2 cellular contexts compared by ENCODE assay signal in genomic region chr17:75182319-75182568, GRCh38.
TF ChIP-seq lines count a peak whose summit lies in the region.

No MANE protein-coding gene starts in this region.

TF ChIP-seq in GM12878, 131 proteins besides CTCF, POLR2A, EP300 and RAD21 (continues in another document):
- no peak; the same call in 1 of the 2 replicates for TF ChIP-seq LARP7 (IDR thresholded peaks at IDR 0.05)
- no peak for TF ChIP-seq BHLHE40 (IDR thresholded peaks at IDR 0.05; ENCODE audit: borderline replicate concordance in 1 of 2, low read depth in 2 of 2, low read length in 1 of 2)
- no peak for TF ChIP-seq ATF2 (IDR thresholded peaks at IDR 0.05; ENCODE audit: low read length)
- TF ChIP-seq SMAD5 (IDR thresholded peaks at IDR 0.05; ENCODE audit: low read depth): no peak
- 0 out of 2 replicates have a peak, but pooled peaks have one; percentile 4 for TF ChIP-seq SMC3 (IDR thresholded peaks at IDR 0.05; ENCODE audit: borderline replicate concordance, low read length)
- TF ChIP-seq HDGF (IDR thresholded peaks at IDR 0.05): no peak
- TF ChIP-seq PML (IDR thresholded peaks at IDR 0.05; ENCODE audit: low read length): peak; percentile 10; the same call in 1 of the 2 replicates
- no peak for TF ChIP-seq SREBF2 (IDR thresholded peaks at IDR 0.05; ENCODE audit: low read length)
- no peak for TF ChIP-seq RB1 (IDR thresholded peaks at IDR 0.05; ENCODE audit: borderline replicate concordance)
- no peak for TF ChIP-seq SIX5 (IDR thresholded peaks at IDR 0.05; ENCODE audit: low read depth, low read length, severe bottlenecking)
- 0 out of 2 replicates have a peak, but pooled peaks have one; percentile 53 for TF ChIP-seq DPF2 (IDR thresholded peaks at IDR 0.05)
- no peak for TF ChIP-seq EED (IDR thresholded peaks at IDR 0.05; ENCODE audit: low read depth)
- TF ChIP-seq NR2C2 (IDR thresholded peaks at IDR 0.05; ENCODE audit: borderline replicate concordance, control insufficient read depth, insufficient read length, low read depth): no peak
- TF ChIP-seq, protein P1, sequence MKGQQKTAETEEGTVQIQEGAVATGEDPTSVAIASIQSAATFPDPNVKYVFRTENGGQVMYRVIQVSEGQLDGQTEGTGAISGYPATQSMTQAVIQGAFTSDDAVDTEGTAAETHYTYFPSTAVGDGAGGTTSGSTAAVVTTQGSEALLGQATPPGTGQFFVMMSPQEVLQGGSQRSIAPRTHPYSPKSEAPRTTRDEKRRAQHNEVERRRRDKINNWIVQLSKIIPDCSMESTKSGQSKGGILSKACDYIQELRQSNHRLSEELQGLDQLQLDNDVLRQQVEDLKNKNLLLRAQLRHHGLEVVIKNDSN (IDR thresholded peaks at IDR 0.05; ENCODE audit: borderline replicate concordance, extremely low read length, insufficient read depth, low read depth, low read length): no peak
- TF ChIP-seq IKZF1 (conservative IDR thresholded peaks at IDR 0.05): no peak
- no peak for TF ChIP-seq ETV6 (conservative IDR thresholded peaks at IDR 0.05 in 1 of 2, IDR thresholded peaks at IDR 0.05 in 1 of 2; ENCODE audit: borderline replicate concordance in 1 of 2, low read depth in 1 of 2)
- TF ChIP-seq MXI1 (IDR thresholded peaks at IDR 0.05; ENCODE audit: low read depth, low read length): peak; percentile 13; the same call in 1 of the 2 replicates
- no peak for TF ChIP-seq NRF1 (conservative IDR thresholded peaks at IDR 0.05; ENCODE audit: low read depth, low read length)
- no peak for TF ChIP-seq PAX5 (IDR thresholded peaks at IDR 0.05; ENCODE audit: borderline replicate concordance, low read depth, low read length)
- no peak for TF ChIP-seq CREM (IDR thresholded peaks at IDR 0.05; ENCODE audit: low read depth)
- TF ChIP-seq NFXL1 (IDR thresholded peaks at IDR 0.05; ENCODE audit: borderline replicate concordance): no peak
- TF ChIP-seq, protein P2, sequence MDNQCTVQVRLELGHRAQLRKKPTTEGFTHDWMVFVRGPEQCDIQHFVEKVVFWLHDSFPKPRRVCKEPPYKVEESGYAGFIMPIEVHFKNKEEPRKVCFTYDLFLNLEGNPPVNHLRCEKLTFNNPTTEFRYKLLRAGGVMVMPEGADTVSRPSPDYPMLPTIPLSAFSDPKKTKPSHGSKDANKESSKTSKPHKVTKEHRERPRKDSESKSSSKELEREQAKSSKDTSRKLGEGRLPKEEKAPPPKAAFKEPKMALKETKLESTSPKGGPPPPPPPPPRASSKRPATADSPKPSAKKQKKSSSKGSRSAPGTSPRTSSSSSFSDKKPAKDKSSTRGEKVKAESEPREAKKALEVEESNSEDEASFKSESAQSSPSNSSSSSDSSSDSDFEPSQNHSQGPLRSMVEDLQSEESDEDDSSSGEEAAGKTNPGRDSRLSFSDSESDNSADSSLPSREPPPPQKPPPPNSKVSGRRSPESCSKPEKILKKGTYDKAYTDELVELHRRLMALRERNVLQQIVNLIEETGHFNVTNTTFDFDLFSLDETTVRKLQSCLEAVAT (IDR thresholded peaks at IDR 0.05): no peak
- no peak for TF ChIP-seq TAF1 (IDR thresholded peaks at IDR 0.05; ENCODE audit: borderline replicate concordance, low read depth, low read length)
- TF ChIP-seq BCL3 (IDR thresholded peaks at IDR 0.05; ENCODE audit: borderline replicate concordance, insufficient read depth, low read depth, low read length, poor library complexity, severe bottlenecking): no peak
- TF ChIP-seq ESRRA (IDR thresholded peaks at IDR 0.05; ENCODE audit: low read length): no peak
- no peak for TF ChIP-seq NFIC (IDR thresholded peaks at IDR 0.05; ENCODE audit: low read depth, low read length)

TF ChIP-seq in liver, 16 proteins besides CTCF, POLR2A, EP300 and RAD21:
- TF ChIP-seq SP1 (IDR thresholded peaks at IDR 0.05): no peak
- no peak for TF ChIP-seq YY1 (IDR thresholded peaks at IDR 0.05)
- TF ChIP-seq ZBTB33 (IDR thresholded peaks at IDR 0.05): no peak
- no peak for TF ChIP-seq JUND (IDR thresholded peaks at IDR 0.05)
- TF ChIP-seq MAX (IDR thresholded peaks at IDR 0.05): no peak
- TF ChIP-seq EGR1 (IDR thresholded peaks at IDR 0.05; ENCODE audit: low read depth in 2 of 2): no peak
- no peak for TF ChIP-seq NR2F2 (IDR thresholded peaks at IDR 0.05)
- no peak for TF ChIP-seq TAF1 (conservative IDR thresholded peaks at IDR 0.05)
- TF ChIP-seq FOXA1 (IDR thresholded peaks at IDR 0.05): no peak
- TF ChIP-seq FOXA2 (IDR thresholded peaks at IDR 0.05): no peak
- TF ChIP-seq HNF4G (IDR thresholded peaks at IDR 0.05): no peak
- no peak for TF ChIP-seq GABPA (IDR thresholded peaks at IDR 0.05 in 1 of 2, conservative IDR thresholded peaks at IDR 0.05 in 1 of 2)
- TF ChIP-seq HNF4A (conservative IDR thresholded peaks at IDR 0.05): no peak
- TF ChIP-seq RXRA (IDR thresholded peaks at IDR 0.05): no peak
- TF ChIP-seq ATF3 (IDR thresholded peaks at IDR 0.05): no peak
- TF ChIP-seq REST (IDR thresholded peaks at IDR 0.05): no peak
